ENCODE assay signal across 9 cellular contexts in genomic region chr13:110305949-110306339, GRCh38. TPM values are rescaled to one million over a fixed set of nuclear protein-coding genes. Genes with fewer than 3 reads are reported as not detected.
DNase-seq lines count a peak whose midpoint lies in the region; ATAC-seq and TF ChIP-seq lines count a peak whose summit lies in the region.
"Had no signal": no experiment of that assay in that cellular context is flagged by ENCODE, and none has a peak within 500 bp of the region (broad histone marks: within the 10 kb centered on the region; RNA-seq: fewer than 3 reads in every experiment).

No MANE protein-coding gene starts in this region.

- no peaks in the 10 kb centered on the region for H3K9me3 ChIP-seq in adipocyte (ENCODE audit: control insufficient read depth, low read length)
- H3K9me3 ChIP-seq in hepatocyte (ENCODE audit: low read depth), result no peaks in the 10 kb centered on the region

- 14% methylated on average over 6 of the region's 6 CpGs for WGBS in hepatocyte (ENCODE audit: low lambda C conversion rate, missing lambda C conversion rate)

- H3K79me2 ChIP-seq in hepatocyte, result peaks cover 56% of the 10 kb centered on the region

- H3K27ac Mint-ChIP-seq in naive thymus-derived CD8-positive, alpha-beta T cell, result no peak overlapping the region

- no peak for ATAC-seq in HG03045 (IDR thresholded peaks at IDR 0.05; ENCODE audit: unreplicated experiment)
- no peak for ATAC-seq in naive thymus-derived CD8-positive, alpha-beta T cell

- H3K4me3 Mint-ChIP-seq in naive thymus-derived CD8-positive, alpha-beta T cell, result peak overlapping the region in 2 of 10 donors; percentile 9 to 29

- peaks cover 63% of the 10 kb centered on the region for H3K4me1 ChIP-seq in adipocyte (ENCODE audit: control insufficient read depth, insufficient read depth, low read length)
- H3K4me1 ChIP-seq in hepatocyte (ENCODE audit: insufficient read depth), result peaks cover 21% of the 10 kb centered on the region
- H3K4me1 ChIP-seq in rectal smooth muscle tissue (ENCODE audit: control insufficient read depth, insufficient read depth, low read length), result peaks cover 43% of the 10 kb centered on the region

- peaks cover 36 to 82% (median 64%) of the 10 kb centered on the region in 5 donors for H3K27me3 Mint-ChIP-seq in naive thymus-derived CD8-positive, alpha-beta T cell

- H3K36me3 Mint-ChIP-seq in naive thymus-derived CD8-positive, alpha-beta T cell, result peaks cover 0 to 4% (median 0%) of the 10 kb centered on the region in 3 donors

- H3K4me3 ChIP-seq in adipocyte (ENCODE audit: low read length), result peak overlapping the region; percentile 92
- H3K4me3 ChIP-seq in hepatocyte, result peak overlapping the region; percentile 88
- peak overlapping the region; percentile 72 for H3K4me3 ChIP-seq in rectal smooth muscle tissue (ENCODE audit: low read length)

- H2AFZ ChIP-seq in hepatocyte, result no peak overlapping the region

- peak overlapping the region; percentile 87 for H3K4me2 ChIP-seq in hepatocyte

- TF ChIP-seq CTCF in hepatocyte (IDR thresholded peaks at IDR 0.05; ENCODE audit: poor library complexity), result no peak

- H3K36me3 ChIP-seq in adipocyte (ENCODE audit: control insufficient read depth, insufficient read depth, low read length, severe bottlenecking) (peaks cover 16% of the 10 kb centered on the region), hepatocyte (replicated peaks; ENCODE audit: insufficient read depth, low read depth) (no peaks in the 10 kb centered on the region), rectal smooth muscle tissue (ENCODE audit: control insufficient read depth, insufficient read depth, low read length) (no peaks in the 10 kb centered on the region)

- H3K9ac ChIP-seq in adipocyte (ENCODE audit: low read length) (peak overlapping the region; percentile 91), rectal smooth muscle tissue (ENCODE audit: low read length) (no peak overlapping the region)

- no peaks in the 10 kb centered on the region for H3K9me2 ChIP-seq in hepatocyte (replicated peaks; ENCODE audit: insufficient read depth)

- no peaks in the 10 kb centered on the region for H4K20me1 ChIP-seq in hepatocyte (ENCODE audit: insufficient read depth, poor library complexity, severe bottlenecking)

- H3K27ac ChIP-seq in hepatocyte (peak overlapping the region; percentile 80), rectal smooth muscle tissue (ENCODE audit: low read depth, low read length) (peak overlapping the region; percentile 97)

- POLR2A ChIA-PET in naive thymus-derived CD8-positive, alpha-beta T cell (lab: Charles Lee), result no interaction called here

- no peaks in the 10 kb centered on the region for H3K9me3 Mint-ChIP-seq in naive thymus-derived CD8-positive, alpha-beta T cell

- H3K4me1 Mint-ChIP-seq in naive thymus-derived CD8-positive, alpha-beta T cell, result peaks cover 0 to 13% (median 6%) of the 10 kb centered on the region in 4 donors

- H3K27me3 ChIP-seq in adipocyte (replicated peaks; ENCODE audit: control insufficient read depth, insufficient read depth, low read length) (no peaks in the 10 kb centered on the region), hepatocyte (no peaks in the 10 kb centered on the region), rectal smooth muscle tissue (ENCODE audit: control insufficient read depth, insufficient read depth, low read length) (no peaks in the 10 kb centered on the region)

- peak; percentile 55 for DNase-seq in ELR (ENCODE audit: low read depth)
- peak; percentile 60 for DNase-seq in adipocyte (ENCODE audit: low read depth)
- no peak for DNase-seq in hepatocyte (ENCODE audit: low spot score)
- no peak for DNase-seq in MV-4-11 (lab: John Stamatoyannopoulos, UW)
- no peak for DNase-seq in naive thymus-derived CD8-positive, alpha-beta T cell
- DNase-seq in hepatic stellate cell (ENCODE audit: low spot score), result no peak
- DNase-seq: NCI-H1105 had no signal

RNA-seq across cellular contexts. Expression of gene COL4A1, which starts 1.0 kb away (rescaled TPM):
- 223 and 269 TPM in 2 replicates for total RNA-seq in hepatocyte
- 138 and 140 TPM in 2 replicates for polyA plus RNA-seq in hepatocyte
- total RNA-seq in naive thymus-derived CD8-positive, alpha-beta T cell, result not detected
- polyA plus RNA-seq in naive thymus-derived CD8-positive, alpha-beta T cell, result not detected

RNA-seq across cellular contexts. Expression of gene COL4A2, which starts 1.1 kb away (rescaled TPM):
- total RNA-seq in hepatocyte, result 126 and 171 TPM in 2 replicates
- 220 and 221 TPM in 2 replicates for polyA plus RNA-seq in hepatocyte
- not detected for total RNA-seq in naive thymus-derived CD8-positive, alpha-beta T cell
- not detected for polyA plus RNA-seq in naive thymus-derived CD8-positive, alpha-beta T cell

Comparison
In these comparisons a context has a peak if more than half of its experiments do, and no peak if none do; other contexts are left out.
1. DNase-seq: peak in ELR (single experiment) and adipocyte (single experiment); none in hepatocyte (single experiment), MV-4-11 (single experiment), naive thymus-derived CD8-positive, alpha-beta T cell (0 of 10) and hepatic stellate cell (single experiment).
2. RNA of gene COL4A1, which starts 1.0 kb away (total RNA-seq): 223 to 269 TPM in hepatocyte; not detected in naive thymus-derived CD8-positive, alpha-beta T cell; every median in the first group is over 100 times any median in the second.
3. RNA of gene COL4A2, which starts 1.1 kb away (total RNA-seq): 126 to 171 TPM in hepatocyte; not detected in naive thymus-derived CD8-positive, alpha-beta T cell; every median in the first group is over 100 times any median in the second.
4. Peak in every context shown above with its lines, with median percentiles within 50 percentile points of each other: H3K4me3 ChIP-seq.